In genomic region chr21:29218749-29219148, GRCh38 we compare ENCODE assay signal across 22 cellular contexts.
A peak's percentile ranks its signal among the peaks of the same experiment; 100 is the strongest.
DNase-seq lines count a peak whose midpoint lies in the region; ATAC-seq, FAIRE-seq and TF ChIP-seq lines count a peak whose summit lies in the region.
"Had no signal": no experiment of that assay in that cellular context is flagged by ENCODE, and none has a peak within 500 bp of the region (broad histone marks: within the 10 kb centered on the region; RNA-seq: fewer than 3 reads in every experiment).

No MANE protein-coding gene starts in this region.

- ATAC-seq in mucosa of descending colon, result peak; percentile 82
- no peak for ATAC-seq in HG03378 (IDR thresholded peaks at IDR 0.05; ENCODE audit: unreplicated experiment)

- no peak overlapping the region for H3K4me2 ChIP-seq in mammary epithelial cell (ENCODE audit: insufficient read depth, low read depth, low read length)

- DNase-seq in LoVo (ENCODE audit: low spot score) (peak; percentile 58), mammary epithelial cell (no peak), mucosa of descending colon (peak in 1 of 3 donors; percentile 67), HuH-7 (ENCODE audit: low spot score) (no peak), GM19239 (ENCODE audit: insufficient read length, low spot score) (no peak), iPS-NIHi7 (ENCODE audit: extremely low spot score) (no peak)
- DNase-seq: activated CD4-positive, alpha-beta T cell treated with anti-CD3 and anti-CD28 coated beads for 48 hours; activated CD8-positive, alpha-beta memory T cell treated with anti-CD3 and anti-CD28 coated beads, Interleukin-2, amount 50 U/mL, for 4 hours; activated gamma-delta T cell treated with Interleukin-2 at 50 U/mL for 16 hours; AML-193; midbrain; NCI-H1105; NCI-H345; sigmoid colon; stimulated activated CD4-positive, alpha-beta T cell treated with anti-CD3 and anti-CD28 coated beads, Interleukin-4, amount 100 ng/mL, for 1 hour; substantia nigra; T1000 had no signal

- H3K27me3 ChIP-seq in mammary epithelial cell (ENCODE audit: insufficient read depth, low read length), result no peaks in the 10 kb centered on the region
- H3K27me3 ChIP-seq: neutrophil, sigmoid colon had no signal

- H3K36me3 ChIP-seq in mammary epithelial cell (ENCODE audit: insufficient read depth, low read length), result no peaks in the 10 kb centered on the region
- H3K36me3 ChIP-seq in mucosa of descending colon (ENCODE audit: low read depth), result no peaks in the 10 kb centered on the region
- H3K36me3 ChIP-seq: neutrophil, sigmoid colon had no signal

- no peaks in the 10 kb centered on the region for H3K79me2 ChIP-seq in mammary epithelial cell (ENCODE audit: insufficient read depth, low read length)

- CTCF ChIA-PET in mammary epithelial cell (lab: Charles Lee; ENCODE audit: low non-redundant PET), result no interaction called here

- H3K9me3 ChIP-seq in mammary epithelial cell (replicated peaks; ENCODE audit: insufficient read depth, low read length), result peaks cover 4% of the 10 kb centered on the region
- no peaks in the 10 kb centered on the region for H3K9me3 ChIP-seq in mucosa of descending colon
- H3K9me3 ChIP-seq: neutrophil, sigmoid colon had no signal

- peaks cover 14% of the 10 kb centered on the region for H3K4me1 ChIP-seq in mammary epithelial cell (ENCODE audit: insufficient read depth, low read length)
- peaks cover 36% of the 10 kb centered on the region for H3K4me1 ChIP-seq in mucosa of descending colon (ENCODE audit: low read depth)

- no peak overlapping the region for H2AFZ ChIP-seq in mammary epithelial cell (ENCODE audit: low read depth, low read length)

- no peak overlapping the region for H3K4me3 ChIP-seq in mammary epithelial cell (replicated peaks in 1 of 3; ENCODE audit: insufficient read depth in 1 of 3, low read depth in 2 of 3, low read length in 3 of 3)
- no peak overlapping the region for H3K4me3 ChIP-seq in mucosa of descending colon
- H3K4me3 ChIP-seq: sigmoid colon, SK-N-MC had no signal

- H4K20me1 ChIP-seq in mammary epithelial cell (ENCODE audit: insufficient read depth, low read length), result no peaks in the 10 kb centered on the region

- no peak overlapping the region for H3K9ac ChIP-seq in mammary epithelial cell (ENCODE audit: insufficient read depth, low read length)

- 43% methylated on average over 1 of the region's 1 CpG for WGBS in mammary epithelial cell (ENCODE audit: low coverage, missing lambda C conversion rate)

- no TSS peak for BruUV-seq in mammary epithelial cell (replicated peaks; lab: Mats Ljungman, UMichigan)

- in situ Hi-C loops in mammary epithelial cell (cut with MboI; ENCODE audit: low sequenced_read_pairs in 2 of 2), result no loop called here

- intact Hi-C loops in mammary epithelial cell (cut with micrococcal nuclease) (loop anchor here (2.0 to 5.0 kb wide), 2 partner anchors 40 to 79 kb away; partner anchors contain the start of gene BACH1), mucosa of descending colon (cut with DNase I, micrococcal nuclease) (no loop called here)

- H3K27ac ChIP-seq in C4-2B (peak overlapping the region; percentile 79; the same call in 1 of the 2 replicates), mammary epithelial cell (ENCODE audit: insufficient read depth, low read depth, low read length) (peak overlapping the region; percentile 32)
- H3K27ac ChIP-seq: neutrophil had no signal

- no peak for TF ChIP-seq CTCF in C4-2B (conservative IDR thresholded peaks at IDR 0.05)
- no peak for TF ChIP-seq CTCF in mammary epithelial cell (conservative IDR thresholded peaks at IDR 0.05 in 1 of 2, IDR thresholded peaks at IDR 0.05 in 1 of 2; ENCODE audit: extremely low read depth in 1 of 2, insufficient read depth in 1 of 2, low read depth in 1 of 2, low read length in 2 of 2)
- TF ChIP-seq CTCF in mucosa of descending colon (IDR thresholded peaks at IDR 0.05), result no peak

- no peak for FAIRE-seq in GM19239 (lab: Jason Lieb, UNC)
- FAIRE-seq: colon had no signal

- dilution Hi-C loops in mammary epithelial cell (cut with HindIII; ENCODE audit: low sequenced_read_pairs), result no loop called here
